8 cellular contexts compared by ENCODE assay signal in genomic region chr12:57591567-57592325, GRCh38. TPM values are rescaled to one million over a fixed set of nuclear protein-coding genes. Genes with fewer than 3 reads are reported as not detected.
DNase-seq lines count a peak whose midpoint lies in the region; ATAC-seq lines count a peak whose summit lies in the region.

No MANE protein-coding gene starts in this region.

- no peak overlapping the region for H3K23ac ChIP-seq in trophoblast cell (ENCODE audit: low read length)

- peak overlapping the region; percentile 92 for H3K9ac ChIP-seq in trophoblast cell (ENCODE audit: low read length)

- no peak overlapping the region for H2AK5ac ChIP-seq in trophoblast cell (ENCODE audit: low read length)

- no peaks in the 10 kb centered on the region for H3K9me3 ChIP-seq in trophoblast cell (ENCODE audit: insufficient read depth, low read depth, low read length)

- no peaks in the 10 kb centered on the region for H3K27me3 Mint-ChIP-seq in activated CD4-positive, alpha-beta memory T cell treated with anti-CD3 and anti-CD28 coated beads, Interleukin-2, amount 10 ng/mL, durations not matched to agents 7 days and 5 days

- POLR2A ChIA-PET in activated CD4-positive, alpha-beta memory T cell treated with anti-CD3 and anti-CD28 coated beads, Interleukin-2, amount 10 ng/mL, durations not matched to agents 7 days and 5 days (lab: Charles Lee) = interaction anchor here (0.6 to 3.7 kb wide), 12 partner anchors 8 to 180 kb away, joined by 3 to 17 read pairs (median 3); partner anchors contain the start of genes DCTN2, DTX3, EEF1AKMT3 and METTL1

- H2AFZ ChIP-seq in trophoblast cell (ENCODE audit: insufficient read depth, low read length, poor library complexity) = peak overlapping the region; percentile 86

- no CpG with 5 or more reads among the region's 16 CpGs for WGBS in trophoblast cell (ENCODE audit: extremely low coverage, insufficient coverage, insufficient read length)

- H3K4me1 Mint-ChIP-seq in activated CD4-positive, alpha-beta memory T cell treated with anti-CD3 and anti-CD28 coated beads, Interleukin-2, amount 10 ng/mL, durations not matched to agents 7 days and 5 days = peaks cover 26% of the 10 kb centered on the region

- H4K8ac ChIP-seq in trophoblast cell (ENCODE audit: low read depth, low read length) = peak overlapping the region; percentile 90

- peak overlapping the region; percentile 96 for H3K4me3 ChIP-seq in trophoblast cell (ENCODE audit: low read depth, low read length)

- H2BK12ac ChIP-seq in trophoblast cell (ENCODE audit: low read length) = no peak overlapping the region

- peaks cover 8 to 15% of the 10 kb centered on the region in 2 experiments for H3K36me3 ChIP-seq in trophoblast cell (ENCODE audit: control insufficient read depth in 1 of 2, insufficient read depth in 2 of 2, low read length in 2 of 2)

- H3K27ac Mint-ChIP-seq in activated CD4-positive, alpha-beta memory T cell treated with anti-CD3 and anti-CD28 coated beads, Interleukin-2, amount 10 ng/mL, durations not matched to agents 7 days and 5 days = peak overlapping the region; percentile 56

- peak overlapping the region; percentile 71 for H3K4ac ChIP-seq in trophoblast cell (ENCODE audit: low read depth, low read length)

- peak overlapping the region; percentile 10 for H3K27ac ChIP-seq in trophoblast cell (ENCODE audit: low read depth, low read length)

- peaks cover 5% of the 10 kb centered on the region for H3K79me1 ChIP-seq in trophoblast cell (ENCODE audit: low read length)

- peaks cover 4 to 11% of the 10 kb centered on the region in 2 experiments for H3K4me1 ChIP-seq in trophoblast cell (ENCODE audit: control insufficient read depth in 1 of 2, insufficient read depth in 2 of 2, low read length in 2 of 2)

- H3K27me3 ChIP-seq in trophoblast cell (ENCODE audit: insufficient read depth, low read length) = no peaks in the 10 kb centered on the region

- peak overlapping the region; percentile 14 for H2BK5ac ChIP-seq in trophoblast cell (ENCODE audit: low read depth, low read length, poor library complexity)

- peak overlapping the region; percentile 82 for H3K4me3 Mint-ChIP-seq in activated CD4-positive, alpha-beta memory T cell treated with anti-CD3 and anti-CD28 coated beads, Interleukin-2, amount 10 ng/mL, durations not matched to agents 7 days and 5 days

- peak overlapping the region; percentile 79 for H4K12ac ChIP-seq in trophoblast cell (ENCODE audit: low read depth, low read length)

- peak overlapping the region; percentile 68 for H3K14ac ChIP-seq in trophoblast cell (ENCODE audit: low read length)

- H3K4me2 ChIP-seq in trophoblast cell (ENCODE audit: low read length) = peak overlapping the region; percentile 79

- peak; percentile 8 for ATAC-seq in HG03135 (IDR thresholded peaks at IDR 0.05; ENCODE audit: unreplicated experiment)
- ATAC-seq in Right ventricle myocardium superior (ENCODE audit: poor library complexity) = peak; percentile 74

- peak overlapping the region; percentile 76 for H4K91ac ChIP-seq in trophoblast cell (ENCODE audit: low read depth, low read length)

- peaks cover 16% of the 10 kb centered on the region for H3K36me3 Mint-ChIP-seq in activated CD4-positive, alpha-beta memory T cell treated with anti-CD3 and anti-CD28 coated beads, Interleukin-2, amount 10 ng/mL, durations not matched to agents 7 days and 5 days (ENCODE audit: low read depth)

- CTCF ChIA-PET in activated CD4-positive, alpha-beta memory T cell treated with anti-CD3 and anti-CD28 coated beads, Interleukin-2, amount 10 ng/mL, durations not matched to agents 7 days and 5 days (lab: Charles Lee) = interaction anchor here (1.0 to 4.6 kb wide), 5 partner anchors 8 to 352 kb away, joined by 3 to 54 read pairs (median 3); partner anchors contain the start of gene TSPAN31

- H2BK120ac ChIP-seq in trophoblast cell (ENCODE audit: insufficient read depth, low read length, poor library complexity) = no peak overlapping the region

- intact Hi-C loops in Right ventricle myocardium superior (cut with DNase I) = no loop called here

- peaks cover 3% of the 10 kb centered on the region for H3K79me2 ChIP-seq in trophoblast cell (ENCODE audit: control insufficient read depth, insufficient read depth, low read length, poor library complexity)

- peak overlapping the region; percentile 77 for H3K18ac ChIP-seq in trophoblast cell (ENCODE audit: low read length)

- DNase-seq in NCI-H1092 treated with DMSO at 0.1 percent for 48 hours (lab: John Stamatoyannopoulos, UW) (peak; percentile 4), NCI-H1092 (lab: John Stamatoyannopoulos, UW) (no peak), Right ventricle myocardium superior (no peak), trophoblast cell (peak in 1 of 2 donors; percentile 59), DMS79 treated with DMSO at 0.1 percent for 48 hours (lab: John Stamatoyannopoulos, UW) (no peak), DMS153 (lab: John Stamatoyannopoulos, UW) (no peak)
- DNase-seq in activated CD4-positive, alpha-beta memory T cell treated with anti-CD3 and anti-CD28 coated beads, Interleukin-2, amount 10 ng/mL, durations not matched to agents 7 days and 5 days = no peak

- H3K9me3 Mint-ChIP-seq in activated CD4-positive, alpha-beta memory T cell treated with anti-CD3 and anti-CD28 coated beads, Interleukin-2, amount 10 ng/mL, durations not matched to agents 7 days and 5 days = no peaks in the 10 kb centered on the region

RNA-seq across cellular contexts. Expression of gene PIP4K2C, which starts 0.8 kb away (rescaled TPM):
- total RNA-seq in activated CD4-positive, alpha-beta memory T cell treated with anti-CD3 and anti-CD28 coated beads, Interleukin-2, amount 10 ng/mL, durations not matched to agents 7 days and 5 days = 10 to 100 TPM; 21.6 to 21.9 TPM
- 12.4 TPM for total RNA-seq in Right ventricle myocardium superior
- 31.5 and 32.2 TPM in 2 replicates for polyA plus RNA-seq in trophoblast cell (2013)

RNA-seq across cellular contexts. Expression of gene DTX3, which starts 12.9 kb away (rescaled TPM):
- 10 to 100 TPM; 19.3 to 21.8 TPM for total RNA-seq in activated CD4-positive, alpha-beta memory T cell treated with anti-CD3 and anti-CD28 coated beads, Interleukin-2, amount 10 ng/mL, durations not matched to agents 7 days and 5 days
- total RNA-seq in Right ventricle myocardium superior = 21.7 TPM
- 13.0 and 13.2 TPM in 2 replicates for polyA plus RNA-seq in trophoblast cell (2013)

RNA-seq across cellular contexts. Expression of gene ARHGEF25, which starts 19.5 kb away (rescaled TPM):
- under 1 TPM; 0.55 to 0.93 TPM for total RNA-seq in activated CD4-positive, alpha-beta memory T cell treated with anti-CD3 and anti-CD28 coated beads, Interleukin-2, amount 10 ng/mL, durations not matched to agents 7 days and 5 days
- total RNA-seq in Right ventricle myocardium superior = 14.3 TPM
- 2.3 and 2.6 TPM in 2 replicates for polyA plus RNA-seq in trophoblast cell (2013)

RNA-seq across cellular contexts. Expression of gene B4GALNT1, which starts 41.3 kb away (rescaled TPM):
- 1 to 10 TPM; 1.4 to 1.8 TPM for total RNA-seq in activated CD4-positive, alpha-beta memory T cell treated with anti-CD3 and anti-CD28 coated beads, Interleukin-2, amount 10 ng/mL, durations not matched to agents 7 days and 5 days
- 5.6 TPM for total RNA-seq in Right ventricle myocardium superior
- 0.21 and 0.33 TPM in 2 replicates for polyA plus RNA-seq in trophoblast cell (2013)

RNA-seq across cellular contexts. Expression of gene KIF5A, which starts 41.9 kb away (rescaled TPM):
- total RNA-seq in activated CD4-positive, alpha-beta memory T cell treated with anti-CD3 and anti-CD28 coated beads, Interleukin-2, amount 10 ng/mL, durations not matched to agents 7 days and 5 days = 1 to 10 TPM in 1 of 2 experiments, under 1 TPM in 1; 0.93 to 1.0 TPM
- total RNA-seq in Right ventricle myocardium superior = 0.08 TPM
- polyA plus RNA-seq in trophoblast cell (2013) = 0.21 TPM in 2 replicates
